Comparison of ENCODE assay signal across 19 cellular contexts in genomic region chr5:123452401-123452800, GRCh38.
"Had no signal": no experiment of that assay in that cellular context is flagged by ENCODE, and none has a peak within 500 bp of the region (broad histone marks: within the 10 kb centered on the region; RNA-seq: fewer than 3 reads in every experiment).

No MANE protein-coding gene starts in this region.

- H3K4me3 ChIP-seq: colonic mucosa, esophagus muscularis mucosa, lung, pancreas, thoracic aorta, upper lobe of right lung had no signal

- H3K9me3 Mint-ChIP-seq: activated CD8-positive, alpha-beta T cell treated with anti-CD3 and anti-CD28 coated beads for 36 hours; mesothelial cell of epicardium; neural crest cell; stimulated activated naive CD8-positive, alpha-beta T cell treated with anti-CD3 and anti-CD28 coated beads, Interleukin-15, amount 100 ng/mL, for 72 hours had no signal

- H3K36me3 ChIP-seq: colonic mucosa, esophagus muscularis mucosa, pancreas, thoracic aorta, upper lobe of right lung, WERI-Rb-1 had no signal

- H3K27ac Mint-ChIP-seq: activated CD8-positive, alpha-beta T cell treated with anti-CD3 and anti-CD28 coated beads for 36 hours; activated naive CD8-positive, alpha-beta T cell; mesothelial cell of epicardium; stimulated activated naive CD8-positive, alpha-beta T cell treated with anti-CD3 and anti-CD28 coated beads, Interleukin-15, amount 100 ng/mL, for 72 hours had no signal

- H3K9me3 ChIP-seq: colonic mucosa, esophagus muscularis mucosa, pancreas, thoracic aorta, upper lobe of right lung had no signal

- FAIRE-seq: islet of Langerhans, pancreas had no signal

- ATAC-seq: activated CD8-positive, alpha-beta T cell treated with anti-CD3 and anti-CD28 coated beads for 36 hours; pancreas; sciatic nerve; stimulated activated naive CD8-positive, alpha-beta T cell treated with anti-CD3 and anti-CD28 coated beads, Interleukin-15, amount 100 ng/mL, for 72 hours; upper lobe of right lung had no signal

- H3K4me3 Mint-ChIP-seq: activated CD8-positive, alpha-beta T cell treated with anti-CD3 and anti-CD28 coated beads for 36 hours; activated naive CD8-positive, alpha-beta T cell; mesothelial cell of epicardium; neural crest cell; stimulated activated naive CD8-positive, alpha-beta T cell treated with anti-CD3 and anti-CD28 coated beads, Interleukin-15, amount 100 ng/mL, for 72 hours had no signal

- H3K27ac ChIP-seq: colonic mucosa, esophagus muscularis mucosa, pancreas, thoracic aorta, upper lobe of right lung, WERI-Rb-1 had no signal

- H3K27me3 Mint-ChIP-seq: activated CD8-positive, alpha-beta T cell treated with anti-CD3 and anti-CD28 coated beads for 36 hours; activated naive CD8-positive, alpha-beta T cell had no signal

- DNase-seq: activated CD4-positive, alpha-beta T cell treated with anti-CD3 and anti-CD28 coated beads for 4 hours; activated CD8-positive, alpha-beta T cell treated with anti-CD3 and anti-CD28 coated beads for 36 hours; activated gamma-delta T cell; activated T-cell treated with anti-CD3 and anti-CD28 coated beads, Interleukin-2, amount 50 U/mL, for 48 hours; amniotic stem cell; central memory CD4-positive, alpha-beta T cell; colonic mucosa; pancreas; stimulated activated naive CD8-positive, alpha-beta T cell treated with anti-CD3 and anti-CD28 coated beads, Interleukin-15, amount 100 ng/mL, for 72 hours; upper lobe of right lung; WERI-Rb-1 had no signal

- H3K4me1 ChIP-seq: colonic mucosa, pancreas, upper lobe of right lung had no signal

- H3K36me3 Mint-ChIP-seq: mesothelial cell of epicardium had no signal

- H3K27me3 ChIP-seq: colonic mucosa, esophagus muscularis mucosa, pancreas, upper lobe of right lung had no signal
